In genomic region chr5:151382576-151382975, GRCh38 we compare ENCODE assay signal across 24 cellular contexts. TPM values are rescaled to one million over a fixed set of nuclear protein-coding genes. Genes with fewer than 3 reads are reported as not detected.
"Had no signal": no experiment of that assay in that cellular context is flagged by ENCODE, and none has a peak within 500 bp of the region (broad histone marks: within the 10 kb centered on the region; RNA-seq: fewer than 3 reads in every experiment).

No MANE protein-coding gene starts in this region.

- ATAC-seq: body of pancreas; esophagus mucosa; naive thymus-derived CD8-positive, alpha-beta T cell; pancreas had no signal

- H3K4me3 Mint-ChIP-seq: activated naive CD8-positive, alpha-beta T cell; mesothelial cell of epicardium; naive thymus-derived CD8-positive, alpha-beta T cell; neural crest cell had no signal

- H3K4me1 Mint-ChIP-seq: naive thymus-derived CD8-positive, alpha-beta T cell; neural crest cell had no signal

- H3K27ac Mint-ChIP-seq: activated naive CD8-positive, alpha-beta T cell; mesothelial cell of epicardium had no signal

- DNase-seq: activated CD4-positive, alpha-beta T cell treated with anti-CD3 and anti-CD28 coated beads for 48 hours; activated CD4-positive, alpha-beta T cell treated with anti-CD3 and anti-CD28 coated beads, Interleukin-2, amount 50 U/mL, for 48 hours; activated CD8-positive, alpha-beta memory T cell treated with anti-CD3 and anti-CD28 coated beads for 24 hours; activated effector memory CD4-positive, alpha-beta T cell treated with Interleukin-2 at 50 U/mL for 16 hours; activated naive CD4-positive, alpha-beta T cell treated with Interleukin-2 at 50 U/mL for 16 hours; adrenal gland; aorta; body of pancreas; cortex of kidney; foreskin fibroblast; heart right ventricle; naive thymus-derived CD8-positive, alpha-beta T cell; nucleus accumbens; pancreas; spleen; stimulated activated naive CD4-positive, alpha-beta T cell treated with Interleukin-2 at 50 U/mL for 16 hours had no signal

- H3K4me1 ChIP-seq: body of pancreas, pancreas, prostate gland, spleen, tibial nerve had no signal

- H3K36me3 Mint-ChIP-seq: activated naive CD8-positive, alpha-beta T cell; mesothelial cell of epicardium; naive thymus-derived CD8-positive, alpha-beta T cell had no signal

- H3K27ac ChIP-seq: adrenal gland, body of pancreas, heart right ventricle, pancreas, prostate gland, spleen, tibial nerve, VCaP had no signal

- H3K9me3 Mint-ChIP-seq: mesothelial cell of epicardium had no signal

- H3K27me3 ChIP-seq: adrenal gland, body of pancreas, pancreas, tibial nerve had no signal

- H3K36me3 ChIP-seq: adrenal gland, heart right ventricle, pancreas, prostate gland, spleen, tibial nerve had no signal

- H3K9me3 ChIP-seq: adrenal gland, body of pancreas, heart right ventricle, pancreas, prostate gland, spleen, tibial nerve had no signal

- H3K4me3 ChIP-seq: adrenal gland, body of pancreas, heart right ventricle, pancreas, prostate gland, spleen, tibial nerve had no signal

RNA-seq across cellular contexts. Expression of gene SLC36A2, which starts 35.2 kb away (rescaled TPM):
- polyA plus RNA-seq: aorta; endothelial cell of umbilical vein; naive thymus-derived CD8-positive, alpha-beta T cell; pancreas had no signal
